Comparison of ENCODE assay signal across 8 cellular contexts in the genomic region with DNA sequence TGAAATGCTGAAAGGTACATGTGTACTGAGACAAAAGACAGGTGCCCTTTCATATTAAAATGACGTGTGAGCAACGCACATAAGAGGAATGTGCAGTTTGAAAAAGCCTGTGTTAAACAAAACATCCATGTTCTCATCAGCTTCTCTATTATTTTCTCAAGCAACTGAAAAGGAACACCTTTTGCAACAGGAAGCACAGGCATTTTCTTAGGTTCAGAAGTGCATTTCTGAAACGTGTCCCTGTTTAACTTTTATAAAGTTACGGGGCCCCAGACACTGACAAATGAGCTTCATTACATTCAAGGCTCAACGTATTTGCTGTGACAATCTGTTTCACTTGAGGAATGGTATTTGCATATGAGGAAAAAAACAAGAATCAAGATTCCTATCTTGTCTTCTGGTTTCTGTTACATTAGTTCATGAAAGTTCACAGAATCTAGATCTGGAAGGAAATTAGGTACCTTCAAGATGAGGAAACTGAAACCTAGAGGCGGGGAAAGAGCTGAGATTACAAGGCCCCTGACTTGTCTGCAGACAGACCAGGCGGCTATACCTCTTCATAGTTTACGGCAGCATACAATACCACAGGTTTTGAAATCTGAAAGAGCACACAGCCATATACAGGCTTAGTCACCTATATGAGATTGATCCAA.
DNase-seq lines count a peak whose midpoint lies in the region; ATAC-seq and TF ChIP-seq lines count a peak whose summit lies in the region.

No MANE protein-coding gene starts in this region.

- no peaks in the 10 kb centered on the region for H3K9me3 Mint-ChIP-seq in CD8-positive, alpha-beta memory T cell
- H3K9me3 Mint-ChIP-seq in endodermal cell, result no peaks in the 10 kb centered on the region
- no peaks in the 10 kb centered on the region for H3K9me3 Mint-ChIP-seq in type B pancreatic cell

- peaks cover 28% of the 10 kb centered on the region for H3K4me1 ChIP-seq in CD8-positive, alpha-beta memory T cell (ENCODE audit: insufficient read depth, low read length)
- H3K4me1 ChIP-seq in OCI-LY7 (ENCODE audit: insufficient read depth, low read length, poor library complexity, severe bottlenecking) (peaks cover 10% of the 10 kb centered on the region), endodermal cell (ENCODE audit: control insufficient read depth, insufficient read depth, low read length) (no peaks in the 10 kb centered on the region)

- no peak overlapping the region for H3K27ac ChIP-seq in CD8-positive, alpha-beta memory T cell (ENCODE audit: low read depth, low read length)
- H3K27ac ChIP-seq in OCI-LY7 (ENCODE audit: low read depth, low read length, poor library complexity, severe bottlenecking) (no peak overlapping the region), endodermal cell (ENCODE audit: low read depth, low read length) (no peak overlapping the region)

- H3K27me3 Mint-ChIP-seq in CD8-positive, alpha-beta memory T cell, result no peaks in the 10 kb centered on the region
- H3K27me3 Mint-ChIP-seq in endodermal cell (ENCODE audit: insufficient read depth) (no peaks in the 10 kb centered on the region), type B pancreatic cell (no peaks in the 10 kb centered on the region)

- no peaks in the 10 kb centered on the region for H3K79me2 ChIP-seq in OCI-LY7 (ENCODE audit: insufficient read depth, low read depth, low read length)

- peak overlapping the region; percentile 67 to 91 (median 86) for H3K27ac Mint-ChIP-seq in CD8-positive, alpha-beta memory T cell
- peak overlapping the region; percentile 48 for H3K27ac Mint-ChIP-seq in endodermal cell
- peak overlapping the region; percentile 99 for H3K27ac Mint-ChIP-seq in type B pancreatic cell

- no peaks in the 10 kb centered on the region for H4K20me1 ChIP-seq in OCI-LY7 (ENCODE audit: insufficient read depth, low read length)

- H3K4me2 ChIP-seq in OCI-LY7 (ENCODE audit: low read length), result peak overlapping the region; percentile 40; the same call in 1 of the 2 replicates

- H3K36me3 ChIP-seq in CD8-positive, alpha-beta memory T cell (ENCODE audit: insufficient read depth, low read length), result peaks cover 11% of the 10 kb centered on the region
- H3K36me3 ChIP-seq in OCI-LY7 (ENCODE audit: insufficient read depth, low read length), result peaks cover 7% of the 10 kb centered on the region; the same call in 1 of the 2 replicates
- H3K36me3 ChIP-seq in endodermal cell (ENCODE audit: control insufficient read depth, insufficient read depth, low read length), result no peaks in the 10 kb centered on the region

- H3K4me3 ChIP-seq in CD8-positive, alpha-beta memory T cell (ENCODE audit: low read length), result peak overlapping the region; percentile 3
- no peak overlapping the region for H3K4me3 ChIP-seq in OCI-LY7 (ENCODE audit: low read depth, low read length, poor library complexity, severe bottlenecking)
- no peak overlapping the region for H3K4me3 ChIP-seq in endodermal cell (ENCODE audit: low read length)

- 77 to 83% methylated on average over 6 to 8 of the region's 8 CpGs for WGBS in endodermal cell (ENCODE audit: insufficient coverage in 1 of 2, insufficient read length in 1 of 2), 2 experiments

- peaks cover 4 to 43% (median 12%) of the 10 kb centered on the region in 3 donors for H3K36me3 Mint-ChIP-seq in CD8-positive, alpha-beta memory T cell
- H3K36me3 Mint-ChIP-seq in endodermal cell (ENCODE audit: low read depth) (peaks cover 2% of the 10 kb centered on the region), type B pancreatic cell (peaks cover 15% of the 10 kb centered on the region)

- H3K4me1 Mint-ChIP-seq in CD8-positive, alpha-beta memory T cell, result peaks cover 32 to 58% (median 39%) of the 10 kb centered on the region in 3 donors
- peaks cover 13% of the 10 kb centered on the region for H3K4me1 Mint-ChIP-seq in endodermal cell
- peaks cover 20% of the 10 kb centered on the region for H3K4me1 Mint-ChIP-seq in type B pancreatic cell (ENCODE audit: unreplicated experiment)

- POLR2A ChIA-PET in CD8-positive, alpha-beta memory T cell (lab: Charles Lee), result interaction anchor here (0.6 to 0.7 kb wide), 2 partner anchors 279 to 975 kb away, joined by 3 to 4 read pairs; a partner anchor contains a TSS
- POLR2A ChIA-PET in OCI-LY7 (lab: Charles Lee), result interaction anchor here (0.6 to 1.1 kb wide), 5 partner anchors 9 to 584 kb away, joined by 3 to 7 read pairs (median 3); no protein-coding TSS in a partner anchor

- H2AFZ ChIP-seq in OCI-LY7 (ENCODE audit: low read length), result peak overlapping the region; percentile 23; the same call in 1 of the 2 replicates

- BruUV-seq in OCI-LY7 (replicated peaks; lab: Mats Ljungman, UMichigan), result no TSS peak

- peak; percentile 65 for ATAC-seq in GM21723 (IDR thresholded peaks at IDR 0.05; ENCODE audit: unreplicated experiment)

- no peak for TF ChIP-seq CTCF in OCI-LY7 (conservative IDR thresholded peaks at IDR 0.05; ENCODE audit: low read length)
- no peak for TF ChIP-seq CTCF in endodermal cell (conservative IDR thresholded peaks at IDR 0.05)
- TF ChIP-seq CTCF in type B pancreatic cell (conservative IDR thresholded peaks at IDR 0.05), result no peak

- H3K9me3 ChIP-seq in CD8-positive, alpha-beta memory T cell (ENCODE audit: low read length), result no peaks in the 10 kb centered on the region
- no peaks in the 10 kb centered on the region for H3K9me3 ChIP-seq in OCI-LY7 (ENCODE audit: low read length)
- H3K9me3 ChIP-seq in endodermal cell (ENCODE audit: control insufficient read depth, low read length), result no peaks in the 10 kb centered on the region

- no peaks in the 10 kb centered on the region for H3K9me2 ChIP-seq in OCI-LY7 (ENCODE audit: insufficient read depth, low read length)

- H3K27me3 ChIP-seq in CD8-positive, alpha-beta memory T cell (ENCODE audit: insufficient read depth, low read length, poor library complexity, severe bottlenecking), result no peaks in the 10 kb centered on the region
- no peaks in the 10 kb centered on the region for H3K27me3 ChIP-seq in endodermal cell (ENCODE audit: control insufficient read depth, insufficient read depth, low read length, poor library complexity, severe bottlenecking)

- peak overlapping the region; percentile 40 to 69 (median 57) for H3K4me3 Mint-ChIP-seq in CD8-positive, alpha-beta memory T cell
- no peak overlapping the region for H3K4me3 Mint-ChIP-seq in endodermal cell
- H3K4me3 Mint-ChIP-seq in type B pancreatic cell, result peak overlapping the region; percentile 69

- DNase-seq in CD8-positive, alpha-beta memory T cell, result peak in 3 of 5 donors; percentile 38 to 76 (median 43)
- DNase-seq in OCI-LY7 (ENCODE audit: low spot score) (peak; percentile 33), endodermal cell (no peak), type B pancreatic cell (ENCODE audit: extremely low spot score, unreplicated experiment) (no peak), retina (no peak), DMS 273 (lab: John Stamatoyannopoulos, UW; ENCODE audit: unreplicated experiment) (no peak), NCI-H2171 treated with DMSO at 0.1 percent for 48 hours (lab: John Stamatoyannopoulos, UW) (no peak)

- intact Hi-C loops in OCI-LY7 (cut with micrococcal nuclease; ENCODE audit: unreplicated experiment), result no loop called here

- H3K9ac ChIP-seq in endodermal cell (ENCODE audit: extremely low read depth, low read length, poor library complexity, severe bottlenecking), result no peak overlapping the region

- CTCF ChIA-PET in CD8-positive, alpha-beta memory T cell (lab: Charles Lee), result interaction anchor here (1.0 to 1.7 kb wide), 3 partner anchors 12 to 1517 kb away, joined by 3 to 4 read pairs (median 3); no protein-coding TSS in a partner anchor
- CTCF ChIA-PET in OCI-LY7 (lab: Charles Lee; ENCODE audit: unreplicated experiment), result no interaction called here

Comparison
In these comparisons a context has a peak if more than half of its experiments do, and no peak if none do; other contexts are left out.
1. DNase-seq: peak in CD8-positive, alpha-beta memory T cell (3 of 5) and OCI-LY7 (single experiment); none in endodermal cell (single experiment), type B pancreatic cell (single experiment), retina (single experiment), DMS 273 (single experiment) and NCI-H2171 treated with DMSO at 0.1 percent for 48 hours (single experiment).
2. H3K27ac Mint-ChIP-seq: peak in every context shown above with its lines; median percentile 99 in type B pancreatic cell; 86 in CD8-positive, alpha-beta memory T cell; 48 in endodermal cell.